In genomic region chr10:2456834-2457233, GRCh38 we compare ENCODE assay signal across 35 cellular contexts.
"Had no signal": no experiment of that assay in that cellular context is flagged by ENCODE, and none has a peak within 500 bp of the region (broad histone marks: within the 10 kb centered on the region; RNA-seq: fewer than 3 reads in every experiment).

No MANE protein-coding gene starts in this region.

- H3K79me2 ChIP-seq: parathyroid adenoma had no signal

- H3K27ac ChIP-seq: coronary artery, esophagus squamous epithelium, heart right ventricle, neutrophil, parathyroid adenoma, right atrium auricular region, suprapubic skin, transverse colon, upper lobe of right lung, uterus had no signal

- FAIRE-seq: endometrium, kidney had no signal

- H3K27me3 Mint-ChIP-seq: memory B cell; stimulated activated naive CD8-positive, alpha-beta T cell treated with anti-CD3 and anti-CD28 coated beads, Interleukin-15, amount 100 ng/mL, for 72 hours had no signal

- H3K9me3 ChIP-seq: esophagus squamous epithelium, neutrophil, upper lobe of right lung, uterus had no signal

- H3K9ac ChIP-seq: parathyroid adenoma had no signal

- H3K4me1 Mint-ChIP-seq: memory B cell; mesothelial cell of epicardium; naive B cell; neural crest cell; stimulated activated naive CD8-positive, alpha-beta T cell treated with anti-CD3 and anti-CD28 coated beads, Interleukin-15, amount 100 ng/mL, for 72 hours had no signal

- H3K4me3 ChIP-seq: coronary artery, esophagus squamous epithelium, heart right ventricle, lung, mucosa of descending colon, right atrium auricular region, smooth muscle cell, suprapubic skin, transverse colon, upper lobe of right lung, uterus had no signal

- DNase-seq: dermis blood vessel endothelial cell; effector memory CD4-positive, alpha-beta T cell; erythroblast; esophagus squamous epithelium; foreskin melanocyte; glutamatergic neuron; heart right ventricle; hypothalamus; kidney; mucosa of descending colon; naive B cell; stimulated activated CD4-positive, alpha-beta T cell treated with anti-CD3 and anti-CD28 coated beads, Interleukin-12 subunit alpha, Interleukin-12 subunit beta, amount 100 ng/mL, for 4 hours; stimulated activated CD4-positive, alpha-beta T cell treated with anti-CD3 and anti-CD28 coated beads, Interleukin-1b, Interleukin-23, amount 100 ng/mL, for 48 hours; stimulated activated CD4-positive, alpha-beta T cell treated with anti-CD3 and anti-CD28 coated beads, Interleukin-4, amount 100 ng/mL, for 1 hour; stimulated activated CD8-positive, alpha-beta memory T cell treated with anti-CD3 and anti-CD28 coated beads, Interleukin-4, amount 100 ng/mL, for 48 hours; stimulated activated naive CD4-positive, alpha-beta T cell; stimulated activated naive CD8-positive, alpha-beta T cell treated with anti-CD3 and anti-CD28 coated beads, Interleukin-15, amount 100 ng/mL, for 72 hours; transverse colon; upper lobe of right lung; uterus had no signal

- ATAC-seq: heart right ventricle; left lobe of liver; mucosa of descending colon; natural killer cell treated with Interleukin-12 subunit alpha and Interleukin-12 subunit beta and Interleukin-15 and Interleukin-18, amount 100 ng/mL, for 72 hours; sciatic nerve; stimulated activated naive CD8-positive, alpha-beta T cell treated with anti-CD3 and anti-CD28 coated beads, Interleukin-15, amount 100 ng/mL, for 72 hours; upper lobe of right lung had no signal

- H3K4me2 ChIP-seq: smooth muscle cell had no signal

- H3K4me3 Mint-ChIP-seq: memory B cell; mesothelial cell of epicardium; naive B cell; natural killer cell treated with Interleukin-12 subunit alpha and Interleukin-12 subunit beta and Interleukin-15 and Interleukin-18, amount 100 ng/mL, for 72 hours; neural crest cell; stimulated activated naive CD8-positive, alpha-beta T cell treated with anti-CD3 and anti-CD28 coated beads, Interleukin-15, amount 100 ng/mL, for 72 hours had no signal

- H3K36me3 Mint-ChIP-seq: memory B cell, mesothelial cell of epicardium, naive B cell had no signal

- H3K27ac Mint-ChIP-seq: memory B cell; mesothelial cell of epicardium; naive B cell; natural killer cell treated with Interleukin-12 subunit alpha and Interleukin-12 subunit beta and Interleukin-15 and Interleukin-18, amount 100 ng/mL, for 72 hours; progenitor cell of endocrine pancreas; stimulated activated naive CD8-positive, alpha-beta T cell treated with anti-CD3 and anti-CD28 coated beads, Interleukin-15, amount 100 ng/mL, for 72 hours had no signal

- H3K36me3 ChIP-seq: esophagus squamous epithelium, heart right ventricle, neutrophil, right atrium auricular region, suprapubic skin, transverse colon, upper lobe of right lung, uterus had no signal

- H3K27me3 ChIP-seq: esophagus squamous epithelium, heart right ventricle, neutrophil, right atrium auricular region, suprapubic skin, transverse colon, upper lobe of right lung, uterus had no signal

- H2AFZ ChIP-seq: parathyroid adenoma had no signal

- H3K4me1 ChIP-seq: esophagus squamous epithelium, heart right ventricle, parathyroid adenoma, right atrium auricular region, suprapubic skin, transverse colon, upper lobe of right lung, uterus had no signal
